In genomic region chr11:111707691-111708067, GRCh38 we compare ENCODE assay signal across 16 cellular contexts.
"Had no signal": no experiment of that assay in that cellular context is flagged by ENCODE, and none has a peak within 500 bp of the region (broad histone marks: within the 10 kb centered on the region; RNA-seq: fewer than 3 reads in every experiment).

No MANE protein-coding gene starts in this region.

- H3K27me3 ChIP-seq: colonic mucosa, ovary, thyroid gland, uterus had no signal

- FAIRE-seq: endometrium, TTC549 had no signal

- H3K36me3 ChIP-seq: ovary, uterus had no signal

- H3K4me1 ChIP-seq: colonic mucosa, uterus had no signal

- ATAC-seq: activated naive CD4-positive, alpha-beta T cell treated with anti-CD3 and anti-CD28 coated beads, Interleukin-2, amount 50 U/mL, for 72 hours; naive thymus-derived CD4-positive, alpha-beta T cell; stimulated activated effector memory CD8-positive, alpha-beta T cell treated with anti-CD3 and anti-CD28 coated beads, Interleukin-12 subunit alpha, Interleukin-12 subunit beta, amount 100 ng/mL, for 72 hours had no signal

- DNase-seq: activated CD4-positive, alpha-beta T cell treated with anti-CD3 and anti-CD28 coated beads, Interleukin-2, amount 50 U/mL, for 4 hours; activated gamma-delta T cell treated with Interleukin-2 at 50 U/mL for 16 hours; amniotic stem cell; central memory CD4-positive, alpha-beta T cell; naive thymus-derived CD4-positive, alpha-beta T cell; SK-N-SH; stimulated activated CD4-positive, alpha-beta T cell treated with anti-CD3 and anti-CD28 coated beads, Interleukin-4, amount 100 ng/mL, for 24 hours had no signal

- H3K4me3 ChIP-seq: colonic mucosa, mucosa of descending colon, ovary, thyroid gland, uterus had no signal

- H3K9me3 ChIP-seq: colonic mucosa, mucosa of descending colon, ovary, SK-N-SH, thyroid gland, uterus had no signal

- H3K27ac ChIP-seq: colonic mucosa had no signal
